Comparison of ENCODE assay signal across 36 cellular contexts in the genomic region with DNA sequence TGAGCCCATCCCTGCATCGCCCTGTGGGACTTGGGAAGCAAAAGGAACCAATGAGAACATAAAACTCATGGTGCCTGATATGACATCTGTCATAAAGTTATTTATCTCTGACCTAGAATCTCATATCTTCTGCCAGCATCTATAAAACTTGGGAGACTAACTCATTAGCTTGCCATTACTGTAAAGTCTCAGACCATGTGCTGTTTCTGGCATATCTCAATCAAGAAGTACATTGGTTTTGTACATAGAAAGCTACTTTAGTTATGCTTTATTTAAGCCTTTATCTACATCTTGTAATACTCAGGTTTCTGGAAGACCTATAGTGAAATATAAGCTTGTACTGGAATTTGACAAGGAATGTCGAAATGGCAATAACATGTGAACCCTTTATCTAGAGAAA.
"Had no signal": no experiment of that assay in that cellular context is flagged by ENCODE, and none has a peak within 500 bp of the region (broad histone marks: within the 10 kb centered on the region; RNA-seq: fewer than 3 reads in every experiment).

No MANE protein-coding gene starts in this region.

- H3K4me1 Mint-ChIP-seq: activated B cell treated with CpG ODN at 0.5 μM for 24 hours; activated CD4-positive, alpha-beta T cell treated with anti-CD3 and anti-CD28 coated beads, Interleukin-2, amount 10 ng/mL, durations not matched to agents 24 days and 14 days; activated naive CD8-positive, alpha-beta T cell treated with anti-CD3 and anti-CD28 coated beads for 36 hours; activated T-helper 17 cell treated with anti-CD3 and anti-CD28 coated beads, Interleukin-2, amount 50 U/mL, for 72 hours; central memory CD8-positive, alpha-beta T cell had no signal

- ATAC-seq: activated CD8-positive, alpha-beta T cell treated with anti-CD3 and anti-CD28 coated beads for 36 hours; activated naive CD4-positive, alpha-beta T cell treated with anti-CD3 and anti-CD28 coated beads, Interleukin-2, amount 50 U/mL, for 72 hours; activated T-cell treated with anti-CD3 and anti-CD28 coated beads, Interleukin-2, amount 50 U/mL, for 4 hours; activated T-cell treated with anti-CD3 and anti-CD28 coated beads, Interleukin-2, amount 50 U/mL, for 72 hours; activated T-helper 17 cell treated with anti-CD3 and anti-CD28 coated beads, Interleukin-2, amount 50 U/mL, for 72 hours had no signal

- H3K27ac ChIP-seq: adrenal gland, ascending aorta, cardiac muscle cell, VCaP had no signal

- DNase-seq: activated B cell treated with CpG ODN at 0.5 μM for 24 hours; activated CD4-positive, alpha-beta memory T cell treated with anti-CD3 and anti-CD28 coated beads for 36 hours; activated CD4-positive, alpha-beta T cell treated with anti-CD3 and anti-CD28 coated beads for 4 hours; activated CD4-positive, alpha-beta T cell treated with anti-CD3 and anti-CD28 coated beads, Interleukin-2, amount 10 ng/mL, durations not matched to agents 24 days and 14 days; activated CD4-positive, alpha-beta T cell treated with anti-CD3 and anti-CD28 coated beads, Interleukin-2, amount 50 U/mL, for 1 hour; activated CD4-positive, alpha-beta T cell treated with anti-CD3 and anti-CD28 coated beads, Interleukin-2, amount 50 U/mL, for 4 hours; activated CD4-positive, CD25-positive, alpha-beta regulatory T cell treated with anti-CD3 and anti-CD28 coated beads, Interleukin-2, amount 50 U/mL, for 72 hours; activated CD8-positive, alpha-beta memory T cell treated with anti-CD3 and anti-CD28 coated beads, Interleukin-2, amount 50 U/mL, for 4 hours; activated CD8-positive, alpha-beta T cell treated with anti-CD3 and anti-CD28 coated beads for 36 hours; activated effector memory CD4-positive, alpha-beta T cell treated with anti-CD3 and anti-CD28 coated beads, Interleukin-2, amount 50 U/mL, for 16 hours; activated gamma-delta T cell treated with Interleukin-2 at 50 U/mL for 16 hours; activated naive CD4-positive, alpha-beta T cell; activated naive CD4-positive, alpha-beta T cell treated with anti-CD3 and anti-CD28 coated beads for 36 hours; activated naive CD4-positive, alpha-beta T cell treated with anti-CD3 and anti-CD28 coated beads, Interleukin-2, amount 50 U/mL, for 16 hours; activated naive CD8-positive, alpha-beta T cell treated with anti-CD3 and anti-CD28 coated beads for 36 hours; activated T-cell treated with anti-CD3 and anti-CD28 coated beads for 4 hours; activated T-cell treated with anti-CD3 and anti-CD28 coated beads, Interleukin-2, amount 50 U/mL, for 1 hour; activated T-cell treated with anti-CD3 and anti-CD28 coated beads, Interleukin-2, amount 50 U/mL, for 4 hours; activated T-cell treated with anti-CD3 and anti-CD28 coated beads, Interleukin-2, amount 50 U/mL, for 72 hours; adrenal gland; amygdala; anterior cingulate cortex; caudate nucleus; cerebellar nuclear complex; T-helper 2 cell; T-helper 9 cell had no signal

- H3K27me3 ChIP-seq: adrenal gland, ascending aorta, cardiac muscle cell had no signal

- H3K36me3 Mint-ChIP-seq: activated CD4-positive, alpha-beta memory T cell treated with anti-CD3 and anti-CD28 coated beads for 36 hours; activated naive CD4-positive, alpha-beta T cell treated with anti-CD3 and anti-CD28 coated beads, Interleukin-2, amount 50 U/mL, for 72 hours; activated naive CD8-positive, alpha-beta T cell treated with anti-CD3 and anti-CD28 coated beads for 36 hours had no signal

- H3K36me3 ChIP-seq: adrenal gland, ascending aorta, cardiac muscle cell had no signal

- H3K4me1 ChIP-seq: adrenal gland had no signal

- H3K4me3 Mint-ChIP-seq: activated B cell treated with CpG ODN at 0.5 μM for 24 hours; activated CD4-positive, alpha-beta memory T cell treated with anti-CD3 and anti-CD28 coated beads for 36 hours; activated CD4-positive, alpha-beta T cell treated with anti-CD3 and anti-CD28 coated beads, Interleukin-2, amount 10 ng/mL, durations not matched to agents 24 days and 14 days; activated CD8-positive, alpha-beta T cell treated with anti-CD3 and anti-CD28 coated beads for 36 hours; activated naive CD4-positive, alpha-beta T cell treated with anti-CD3 and anti-CD28 coated beads for 36 hours; activated naive CD8-positive, alpha-beta T cell treated with anti-CD3 and anti-CD28 coated beads for 36 hours; activated T-cell treated with anti-CD3 and anti-CD28 coated beads, Interleukin-2, amount 50 U/mL, for 4 hours; activated T-cell treated with anti-CD3 and anti-CD28 coated beads, Interleukin-2, amount 50 U/mL, for 72 hours; activated T-helper 1 cell treated with anti-CD3 and anti-CD28 coated beads, Interleukin-12 subunit alpha, Interleukin-12 subunit beta, Interleukin-2, Interleukin-4 antibody, amounts not matched to agents 30 ng/mL and 10 ng/mL and 1 ng/mL, durations not matched to agents 14 hours and 24 hours and 36 hours; activated T-helper 17 cell treated with anti-CD3 and anti-CD28 coated beads, Interleukin-2, amount 50 U/mL, for 72 hours; brain; central memory CD8-positive, alpha-beta T cell; T-helper 1 cell treated with Interleukin-12 subunit alpha and Interleukin-12 subunit beta and Interleukin-4 antibody, amounts not matched to agents 30 μg/mL and 1 μg/mL, for 36 hours; T-helper 2 cell treated with Interferon-gamma antibody and Interleukin-4, amounts not matched to agents 5 μg/mL and 100 μg/mL, for 36 hours had no signal

- H3K9me3 Mint-ChIP-seq: activated CD4-positive, alpha-beta T cell treated with anti-CD3 and anti-CD28 coated beads, Interleukin-2, amount 10 ng/mL, durations not matched to agents 24 days and 14 days; activated T-helper 17 cell treated with anti-CD3 and anti-CD28 coated beads, Interleukin-2, amount 50 U/mL, for 72 hours; T-helper 1 cell treated with Interleukin-12 subunit alpha and Interleukin-12 subunit beta and Interleukin-4 antibody, amounts not matched to agents 30 μg/mL and 1 μg/mL, for 36 hours had no signal

- H3K27ac Mint-ChIP-seq: activated B cell treated with CpG ODN at 0.5 μM for 24 hours; activated CD4-positive, alpha-beta memory T cell treated with anti-CD3 and anti-CD28 coated beads for 36 hours; activated CD4-positive, alpha-beta T cell treated with anti-CD3 and anti-CD28 coated beads, Interleukin-2, amount 10 ng/mL, durations not matched to agents 24 days and 14 days; activated CD8-positive, alpha-beta T cell treated with anti-CD3 and anti-CD28 coated beads for 36 hours; activated naive CD4-positive, alpha-beta T cell treated with anti-CD3 and anti-CD28 coated beads for 36 hours; activated naive CD4-positive, alpha-beta T cell treated with anti-CD3 and anti-CD28 coated beads, Interleukin-2, amount 50 U/mL, for 72 hours; activated naive CD8-positive, alpha-beta T cell treated with anti-CD3 and anti-CD28 coated beads for 36 hours; activated T-cell treated with anti-CD3 and anti-CD28 coated beads, Interleukin-2, amount 50 U/mL, for 72 hours; activated T-helper 1 cell treated with anti-CD3 and anti-CD28 coated beads, Interleukin-12 subunit alpha, Interleukin-12 subunit beta, Interleukin-2, Interleukin-4 antibody, amounts not matched to agents 30 ng/mL and 10 ng/mL and 1 ng/mL, durations not matched to agents 14 hours and 24 hours and 36 hours; activated T-helper 17 cell treated with anti-CD3 and anti-CD28 coated beads, Interleukin-2, amount 50 U/mL, for 72 hours; brain; T-helper 1 cell treated with Interleukin-12 subunit alpha and Interleukin-12 subunit beta and Interleukin-4 antibody, amounts not matched to agents 30 μg/mL and 1 μg/mL, for 36 hours; T-helper 2 cell treated with Interferon-gamma antibody and Interleukin-4, amounts not matched to agents 5 μg/mL and 100 μg/mL, for 36 hours had no signal

- H3K4me3 ChIP-seq: adrenal gland, ascending aorta, cardiac muscle cell had no signal

- H3K9me3 ChIP-seq: adrenal gland, ascending aorta had no signal

- H3K27me3 Mint-ChIP-seq: activated B cell treated with CpG ODN at 0.5 μM for 24 hours; activated CD4-positive, alpha-beta memory T cell treated with anti-CD3 and anti-CD28 coated beads for 36 hours; activated CD4-positive, alpha-beta T cell treated with anti-CD3 and anti-CD28 coated beads, Interleukin-2, amount 10 ng/mL, durations not matched to agents 24 days and 14 days; activated CD8-positive, alpha-beta T cell treated with anti-CD3 and anti-CD28 coated beads for 36 hours; activated naive CD8-positive, alpha-beta T cell treated with anti-CD3 and anti-CD28 coated beads for 36 hours; activated T-helper 17 cell treated with anti-CD3 and anti-CD28 coated beads, Interleukin-2, amount 50 U/mL, for 72 hours; brain; central memory CD8-positive, alpha-beta T cell had no signal
